15 cellular contexts compared by ENCODE assay signal in the genomic region with DNA sequence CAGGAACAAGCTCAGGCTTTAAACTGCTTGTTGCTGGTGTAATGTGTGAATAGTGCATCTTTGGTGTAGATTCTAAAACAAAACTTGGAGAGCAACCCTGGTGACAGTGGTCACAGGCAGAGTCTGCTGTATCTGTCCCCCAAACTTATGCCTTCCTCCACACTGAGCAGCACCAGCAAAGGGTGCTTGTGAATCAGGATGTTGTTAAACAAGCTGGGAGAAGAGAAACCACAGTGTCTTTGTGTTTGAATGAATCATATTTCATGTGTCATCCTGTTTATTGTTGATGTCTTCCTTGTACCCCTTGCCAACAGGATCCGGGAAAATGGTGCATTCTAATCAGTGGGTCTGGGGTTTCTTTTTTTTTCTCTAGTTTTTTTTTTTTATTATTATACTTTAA.
DNase-seq lines count a peak whose midpoint lies in the region; ATAC-seq lines count a peak whose summit lies in the region.
"Had no signal": no experiment of that assay in that cellular context is flagged by ENCODE, and none has a peak within 500 bp of the region (broad histone marks: within the 10 kb centered on the region; RNA-seq: fewer than 3 reads in every experiment).

No MANE protein-coding gene starts in this region.

- no peak for ATAC-seq in GM19351 (IDR thresholded peaks at IDR 0.05; ENCODE audit: unreplicated experiment)
- no peak for ATAC-seq in GM18870 (IDR thresholded peaks at IDR 0.05; ENCODE audit: unreplicated experiment)
- ATAC-seq: Right ventricle myocardium inferior had no signal

- DNase-seq in COLO668 (lab: John Stamatoyannopoulos, UW; ENCODE audit: unreplicated experiment) (peak; percentile 44), DMS53 (lab: John Stamatoyannopoulos, UW) (peak; percentile 89), RPMI7951 (ENCODE audit: low read depth) (peak; percentile 39), foreskin melanocyte (peak; percentile 17), NCI-H82 (lab: John Stamatoyannopoulos, UW) (no peak)
- DNase-seq: activated T-cell treated with anti-CD3 and anti-CD28 coated beads, Interleukin-2, amount 50 U/mL, for 48 hours; C1 segment of cervical spinal cord; DND-41; endodermal cell; Karpas-422; NCI-H748 treated with DMSO at 0.1 percent for 48 hours; retina had no signal
